Comparison of ENCODE assay signal across 13 cellular contexts in the genomic region with DNA sequence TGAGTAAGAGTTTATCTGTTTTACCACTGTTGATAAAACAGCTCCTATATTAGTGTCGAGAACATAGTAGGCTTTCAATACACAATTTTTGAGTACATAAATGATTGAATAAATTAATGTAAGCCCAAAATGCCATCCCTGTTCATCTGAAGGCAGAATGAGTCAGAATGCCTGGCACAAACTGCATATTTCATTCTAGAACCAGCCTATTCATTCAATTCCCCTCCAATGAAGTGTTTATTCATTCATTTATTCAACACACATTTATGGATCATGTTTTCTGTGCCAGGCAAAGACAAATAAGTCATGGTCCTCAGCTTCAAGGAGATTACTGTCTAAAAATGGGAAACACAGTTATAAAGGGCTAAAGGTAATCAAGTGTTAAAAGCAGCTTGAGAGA.
"Had no signal": no experiment of that assay in that cellular context is flagged by ENCODE, and none has a peak within 500 bp of the region (broad histone marks: within the 10 kb centered on the region; RNA-seq: fewer than 3 reads in every experiment).

No MANE protein-coding gene starts in this region.

- H3K4me1 ChIP-seq: foreskin keratinocyte had no signal

- DNase-seq: activated CD4-positive, alpha-beta T cell treated with anti-CD3 and anti-CD28 coated beads for 1 hour; activated effector memory CD4-positive, alpha-beta T cell treated with Interleukin-2 at 50 U/mL for 16 hours; colonic mucosa; esophagus squamous epithelium; foreskin keratinocyte; left cardiac atrium; lower lobe of right lung; midbrain; sigmoid colon; stimulated activated CD4-positive, alpha-beta T cell treated with anti-CD3 and anti-CD28 coated beads, Interleukin-12 subunit alpha, Interleukin-12 subunit beta, amount 100 ng/mL, for 4 hours; stimulated activated CD4-positive, alpha-beta T cell treated with anti-CD3 and anti-CD28 coated beads, Interleukin-2, amount 100 ng/mL, for 48 hours; stomach; T-helper 9 cell had no signal

- ATAC-seq: foreskin keratinocyte, left cardiac atrium, lower lobe of right lung had no signal

- H3K4me3 ChIP-seq: colonic mucosa, esophagus squamous epithelium, lower lobe of right lung, sigmoid colon, stomach had no signal

- H3K36me3 ChIP-seq: colonic mucosa, esophagus squamous epithelium, lower lobe of right lung, sigmoid colon, stomach had no signal

- H3K27ac ChIP-seq: colonic mucosa, foreskin keratinocyte, lower lobe of right lung, stomach had no signal

- H3K9me3 ChIP-seq: colonic mucosa, esophagus squamous epithelium, lower lobe of right lung, sigmoid colon, stomach had no signal

- H3K27me3 ChIP-seq: colonic mucosa, esophagus squamous epithelium, foreskin keratinocyte, sigmoid colon, stomach had no signal
